Comparison of ENCODE assay signal across 1 cellular context in the genomic region with DNA sequence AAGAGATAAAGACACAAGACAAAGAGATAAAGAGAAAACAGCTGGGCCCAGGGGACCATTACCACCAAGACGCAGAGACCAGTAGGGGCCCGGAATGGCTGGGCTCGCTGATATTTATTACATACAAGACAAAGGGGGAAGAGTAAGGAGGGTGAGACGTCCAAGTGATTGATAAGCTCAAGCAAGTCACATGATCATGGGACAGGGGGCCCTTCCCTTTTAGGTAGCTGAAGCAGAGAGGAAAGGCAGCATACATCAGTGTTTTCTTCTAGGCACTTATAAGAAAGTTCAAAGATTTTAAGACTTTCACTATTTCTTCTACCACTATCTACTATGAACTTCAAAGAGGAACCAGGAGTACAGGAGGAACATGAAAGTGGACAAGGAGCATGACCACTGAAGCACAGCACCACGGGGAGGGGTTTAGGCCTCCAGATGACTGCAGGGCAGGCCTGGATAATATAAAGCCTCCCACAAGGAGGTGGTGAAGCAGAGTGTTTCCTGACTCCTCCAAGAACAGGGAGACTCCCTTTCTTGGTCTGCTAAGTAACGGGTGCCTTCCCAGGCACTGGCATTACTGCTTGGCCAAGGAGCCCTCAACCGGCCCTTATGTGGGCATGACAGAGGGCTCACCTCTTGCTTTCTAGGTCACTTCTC.
TF ChIP-seq lines count a peak whose summit lies in the region.

No MANE protein-coding gene starts in this region.

TF ChIP-seq in K562, 482 proteins besides CTCF, POLR2A, EP300 and RAD21 (continued from another document):
- TF ChIP-seq, protein P1, sequence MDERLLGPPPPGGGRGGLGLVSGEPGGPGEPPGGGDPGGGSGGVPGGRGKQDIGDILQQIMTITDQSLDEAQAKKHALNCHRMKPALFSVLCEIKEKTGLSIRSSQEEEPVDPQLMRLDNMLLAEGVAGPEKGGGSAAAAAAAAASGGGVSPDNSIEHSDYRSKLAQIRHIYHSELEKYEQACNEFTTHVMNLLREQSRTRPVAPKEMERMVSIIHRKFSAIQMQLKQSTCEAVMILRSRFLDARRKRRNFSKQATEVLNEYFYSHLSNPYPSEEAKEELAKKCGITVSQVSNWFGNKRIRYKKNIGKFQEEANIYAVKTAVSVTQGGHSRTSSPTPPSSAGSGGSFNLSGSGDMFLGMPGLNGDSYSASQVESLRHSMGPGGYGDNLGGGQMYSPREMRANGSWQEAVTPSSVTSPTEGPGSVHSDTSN (CRISPR knock-in tag; IDR thresholded peaks at IDR 0.05; ENCODE audit: low read depth): no peak
- TF ChIP-seq, protein P1 (tag; conservative IDR thresholded peaks at IDR 0.05; ENCODE audit: low read depth): 0 out of 2 replicates have a peak, but pooled peaks have one; percentile 25
- TF ChIP-seq, protein P2, sequence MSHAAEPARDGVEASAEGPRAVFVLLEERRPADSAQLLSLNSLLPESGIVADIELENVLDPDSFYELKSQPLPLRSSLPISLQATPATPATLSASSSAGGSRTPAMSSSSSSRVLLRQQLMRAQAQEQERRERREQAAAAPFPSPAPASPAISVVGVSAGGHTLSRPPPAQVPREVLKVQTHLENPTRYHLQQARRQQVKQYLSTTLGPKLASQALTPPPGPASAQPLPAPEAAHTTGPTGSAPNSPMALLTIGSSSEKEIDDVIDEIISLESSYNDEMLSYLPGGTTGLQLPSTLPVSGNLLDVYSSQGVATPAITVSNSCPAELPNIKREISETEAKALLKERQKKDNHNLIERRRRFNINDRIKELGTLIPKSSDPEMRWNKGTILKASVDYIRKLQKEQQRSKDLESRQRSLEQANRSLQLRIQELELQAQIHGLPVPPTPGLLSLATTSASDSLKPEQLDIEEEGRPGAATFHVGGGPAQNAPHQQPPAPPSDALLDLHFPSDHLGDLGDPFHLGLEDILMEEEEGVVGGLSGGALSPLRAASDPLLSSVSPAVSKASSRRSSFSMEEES (CRISPR knock-in tag; IDR thresholded peaks at IDR 0.05): peak; percentile 83
- TF ChIP-seq ZNF253 (CRISPR knock-in tag; conservative IDR thresholded peaks at IDR 0.05): no peak
- TF ChIP-seq, protein P3, sequence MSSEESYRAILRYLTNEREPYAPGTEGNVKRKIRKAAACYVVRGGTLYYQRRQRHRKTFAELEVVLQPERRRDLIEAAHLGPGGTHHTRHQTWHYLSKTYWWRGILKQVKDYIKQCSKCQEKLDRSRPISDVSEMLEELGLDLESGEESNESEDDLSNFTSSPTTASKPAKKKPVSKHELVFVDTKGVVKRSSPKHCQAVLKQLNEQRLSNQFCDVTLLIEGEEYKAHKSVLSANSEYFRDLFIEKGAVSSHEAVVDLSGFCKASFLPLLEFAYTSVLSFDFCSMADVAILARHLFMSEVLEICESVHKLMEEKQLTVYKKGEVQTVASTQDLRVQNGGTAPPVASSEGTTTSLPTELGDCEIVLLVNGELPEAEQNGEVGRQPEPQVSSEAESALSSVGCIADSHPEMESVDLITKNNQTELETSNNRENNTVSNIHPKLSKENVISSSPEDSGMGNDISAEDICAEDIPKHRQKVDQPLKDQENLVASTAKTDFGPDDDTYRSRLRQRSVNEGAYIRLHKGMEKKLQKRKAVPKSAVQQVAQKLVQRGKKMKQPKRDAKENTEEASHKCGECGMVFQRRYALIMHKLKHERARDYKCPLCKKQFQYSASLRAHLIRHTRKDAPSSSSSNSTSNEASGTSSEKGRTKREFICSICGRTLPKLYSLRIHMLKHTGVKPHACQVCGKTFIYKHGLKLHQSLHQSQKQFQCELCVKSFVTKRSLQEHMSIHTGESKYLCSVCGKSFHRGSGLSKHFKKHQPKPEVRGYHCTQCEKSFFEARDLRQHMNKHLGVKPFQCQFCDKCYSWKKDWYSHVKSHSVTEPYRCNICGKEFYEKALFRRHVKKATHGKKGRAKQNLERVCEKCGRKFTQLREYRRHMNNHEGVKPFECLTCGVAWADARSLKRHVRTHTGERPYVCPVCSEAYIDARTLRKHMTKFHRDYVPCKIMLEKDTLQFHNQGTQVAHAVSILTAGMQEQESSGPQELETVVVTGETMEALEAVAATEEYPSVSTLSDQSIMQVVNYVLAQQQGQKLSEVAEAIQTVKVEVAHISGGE (CRISPR knock-in tag; IDR thresholded peaks at IDR 0.05): peak in 1 of 3 experiments; percentile 61; a peak in 1 of 6 replicates
